In the genomic region with DNA sequence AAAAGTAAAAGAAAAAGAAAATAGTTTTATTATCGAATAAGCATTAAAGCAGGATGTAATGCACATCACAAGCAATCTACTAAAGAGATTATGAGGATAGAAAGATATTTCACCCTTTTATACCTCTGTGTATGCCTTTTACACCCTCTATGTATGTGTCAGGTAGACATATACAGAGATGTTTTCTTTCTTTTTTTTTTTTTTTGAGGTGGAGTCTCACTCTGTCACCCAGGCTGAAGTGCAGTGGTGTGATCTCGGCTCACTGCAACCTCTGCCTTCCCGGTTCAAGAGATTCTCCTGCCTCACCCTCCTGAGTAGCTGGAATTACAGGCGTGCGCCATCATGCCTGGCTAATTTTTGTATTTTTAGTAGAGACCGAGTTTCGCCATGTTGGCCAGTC, we compare ENCODE assay signal across 13 cellular contexts. TPM values are rescaled to one million over a fixed set of nuclear protein-coding genes. Genes with fewer than 3 reads are reported as not detected.
"Had no signal": no experiment of that assay in that cellular context is flagged by ENCODE, and none has a peak within 500 bp of the region (broad histone marks: within the 10 kb centered on the region; RNA-seq: fewer than 3 reads in every experiment).

No MANE protein-coding gene starts in this region.

RNA-seq across cellular contexts. Expression of a gene that starts 13.6 kb away (rescaled TPM):
- total RNA-seq: activated CD4-positive, alpha-beta memory T cell treated with anti-CD3 and anti-CD28 coated beads for 36 hours; activated CD4-positive, alpha-beta T cell treated with anti-CD3 and anti-CD28 coated beads, Interleukin-2, amount 10 ng/mL, durations not matched to agents 24 days and 14 days; activated CD8-positive, alpha-beta memory T cell treated with anti-CD3 and anti-CD28 coated beads for 36 hours; activated CD8-positive, alpha-beta T cell treated with anti-CD3 and anti-CD28 coated beads for 36 hours; activated naive CD4-positive, alpha-beta T cell treated with anti-CD3 and anti-CD28 coated beads for 36 hours; activated naive CD4-positive, alpha-beta T cell treated with anti-CD3 and anti-CD28 coated beads, Interleukin-2, amount 50 U/mL, for 72 hours; activated naive CD8-positive, alpha-beta T cell treated with anti-CD3 and anti-CD28 coated beads for 36 hours; activated T-cell treated with anti-CD3 and anti-CD28 coated beads, Interleukin-2, amount 50 U/mL, for 4 hours; activated T-helper 1 cell treated with anti-CD3 and anti-CD28 coated beads, Interleukin-12 subunit alpha, Interleukin-12 subunit beta, Interleukin-2, Interleukin-4 antibody, amounts not matched to agents 30 ng/mL and 10 ng/mL and 1 ng/mL, durations not matched to agents 14 hours and 24 hours and 36 hours; activated T-helper 17 cell treated with anti-CD3 and anti-CD28 coated beads, Interleukin-2, amount 50 U/mL, for 72 hours; body of pancreas; T-helper 1 cell treated with Interleukin-12 subunit alpha and Interleukin-12 subunit beta and Interleukin-4 antibody, amounts not matched to agents 30 ng/mL and 1 ng/mL, for 36 hours; T-helper 17 cell had no signal
